ENCODE assay signal across 8 cellular contexts in genomic region chr17:49764559-49765180, GRCh38. TPM values are rescaled to one million over a fixed set of nuclear protein-coding genes. Genes with fewer than 3 reads are reported as not detected.
A peak's percentile ranks its signal among the peaks of the same experiment; 100 is the strongest.
DNase-seq lines count a peak whose midpoint lies in the region; ATAC-seq and TF ChIP-seq lines count a peak whose summit lies in the region.

No MANE protein-coding gene starts in this region.

- peak overlapping the region; percentile 87 to 97 for H3K4me3 Mint-ChIP-seq in activated T-cell treated with anti-CD3 and anti-CD28 coated beads, Interleukin-2, amount 50 U/mL, for 72 hours

- no peaks in the 10 kb centered on the region for H3K9me3 Mint-ChIP-seq in activated T-cell treated with anti-CD3 and anti-CD28 coated beads, Interleukin-2, amount 50 U/mL, for 72 hours

- peak overlapping the region; percentile 79 to 90 for H3K27ac ChIP-seq in tibial artery

- peaks cover 0 to 23% (median 13%) of the 10 kb centered on the region in 4 donors for H3K4me1 ChIP-seq in tibial artery

- in situ Hi-C loops in astrocyte of the cerebellum (cut with HindIII; ENCODE audit: low sequenced_read_pairs) = no loop called here

- ATAC-seq in activated T-cell treated with anti-CD3 and anti-CD28 coated beads, Interleukin-2, amount 50 U/mL, for 72 hours (replicated peaks in 1 of 2) = no peak

- H3K36me3 Mint-ChIP-seq in activated T-cell treated with anti-CD3 and anti-CD28 coated beads, Interleukin-2, amount 50 U/mL, for 72 hours (ENCODE audit: insufficient read depth in 2 of 2) = peaks cover 0 to 5% of the 10 kb centered on the region in 2 donors

- H3K4me3 ChIP-seq in astrocyte of the cerebellum (ENCODE audit: low read depth, low read length) = peak overlapping the region; percentile 63
- peak overlapping the region; percentile 86 to 97 for H3K4me3 ChIP-seq in tibial artery

- no peaks in the 10 kb centered on the region for H3K9me3 ChIP-seq in tibial artery

- no peak for DNase-seq in activated T-cell treated with anti-CD3 and anti-CD28 coated beads, Interleukin-2, amount 50 U/mL, for 72 hours
- DNase-seq in activated T-cell treated with anti-CD3 and anti-CD28 coated beads for 4 hours (no peak), astrocyte of the cerebellum (ENCODE audit: low read depth) (no peak), medulla oblongata (ENCODE audit: extremely low spot score) (peak; percentile 26), tibial artery (no peak), putamen (ENCODE audit: low spot score) (no peak), NCI-H1694 treated with DMSO at 0.1 percent for 48 hours (lab: John Stamatoyannopoulos, UW) (no peak), islet precursor cell (no peak)

- peaks cover 49% of the 10 kb centered on the region for H3K4me1 Mint-ChIP-seq in activated T-cell treated with anti-CD3 and anti-CD28 coated beads, Interleukin-2, amount 50 U/mL, for 72 hours (ENCODE audit: low read depth)

- TF ChIP-seq CTCF in astrocyte of the cerebellum (IDR thresholded peaks at IDR 0.05; ENCODE audit: low read depth, low read length, missing control alignments) (no peak), tibial artery (IDR thresholded peaks at IDR 0.05) (no peak)

- H3K27me3 ChIP-seq in tibial artery = no peaks in the 10 kb centered on the region

- peak overlapping the region; percentile 95 for H3K27ac Mint-ChIP-seq in activated T-cell treated with anti-CD3 and anti-CD28 coated beads, Interleukin-2, amount 50 U/mL, for 72 hours

- no peaks in the 10 kb centered on the region for H3K36me3 ChIP-seq in tibial artery

- intact Hi-C loops in tibial artery (cut with DNase I; ENCODE audit: low total_unique reads) = no loop called here

- H3K27me3 Mint-ChIP-seq in activated T-cell treated with anti-CD3 and anti-CD28 coated beads, Interleukin-2, amount 50 U/mL, for 72 hours (ENCODE audit: low read depth) = no peaks in the 10 kb centered on the region

RNA-seq across cellular contexts. Expression of gene FAM117A, which starts 0.7 kb away (rescaled TPM):
- 10 to 100 TPM; 19.5 to 29.3 TPM for total RNA-seq in activated T-cell treated with anti-CD3 and anti-CD28 coated beads, Interleukin-2, amount 50 U/mL, for 72 hours

RNA-seq across cellular contexts. Expression of gene KAT7, which starts 23.8 kb away (rescaled TPM):
- total RNA-seq in activated T-cell treated with anti-CD3 and anti-CD28 coated beads, Interleukin-2, amount 50 U/mL, for 72 hours = 10 to 100 TPM; 83.9 to 85.9 TPM

RNA-seq across cellular contexts. Expression of gene SLC35B1, which starts 56.9 kb away (rescaled TPM):
- total RNA-seq in activated T-cell treated with anti-CD3 and anti-CD28 coated beads, Interleukin-2, amount 50 U/mL, for 72 hours = 10 to 100 TPM; 62.6 to 73.9 TPM
